ENCODE assay signal across 8 cellular contexts in genomic region chr1:156748670-156749428, GRCh38. TPM values are rescaled to one million over a fixed set of nuclear protein-coding genes. Genes with fewer than 3 reads are reported as not detected.
DNase-seq lines count a peak whose midpoint lies in the region; ATAC-seq lines count a peak whose summit lies in the region.

No MANE protein-coding gene starts in this region.

- H3K9me3 ChIP-seq in mesodermal cell (ENCODE audit: control insufficient read depth, low read length), result no peaks in the 10 kb centered on the region

- no peak for ATAC-seq in GM19328 (IDR thresholded peaks at IDR 0.05; ENCODE audit: unreplicated experiment)

- H3K4me1 ChIP-seq in mesodermal cell (ENCODE audit: control insufficient read depth, insufficient read depth, low read length, poor library complexity, severe bottlenecking) (peaks cover 38% of the 10 kb centered on the region), urinary bladder (ENCODE audit: insufficient read depth) (no peaks in the 10 kb centered on the region)

- no peaks in the 10 kb centered on the region for H3K27me3 Mint-ChIP-seq in activated CD4-positive, alpha-beta T cell treated with anti-CD3 and anti-CD28 coated beads, Interleukin-2, amount 10 ng/mL, durations not matched to agents 24 days and 14 days
- no peaks in the 10 kb centered on the region for H3K27me3 Mint-ChIP-seq in dendritic cell treated with granulocyte-macrophage colony-stimulating factor and Interleukin-4, amounts not matched to agents 40 ng/mL and 50 ng/mL, for 4 days

- peaks cover 36% of the 10 kb centered on the region for H3K36me3 ChIP-seq in mesodermal cell (ENCODE audit: control insufficient read depth, insufficient read depth, low read length)
- no peaks in the 10 kb centered on the region for H3K36me3 ChIP-seq in urinary bladder (ENCODE audit: insufficient read depth)

- H3K4me1 Mint-ChIP-seq in activated CD4-positive, alpha-beta T cell treated with anti-CD3 and anti-CD28 coated beads, Interleukin-2, amount 10 ng/mL, durations not matched to agents 24 days and 14 days, result peaks cover 43% of the 10 kb centered on the region
- peaks cover 72% of the 10 kb centered on the region for H3K4me1 Mint-ChIP-seq in dendritic cell treated with granulocyte-macrophage colony-stimulating factor and Interleukin-4, amounts not matched to agents 40 ng/mL and 50 ng/mL, for 4 days (ENCODE audit: low read depth)

- no peaks in the 10 kb centered on the region for H3K9me3 Mint-ChIP-seq in activated CD4-positive, alpha-beta T cell treated with anti-CD3 and anti-CD28 coated beads, Interleukin-2, amount 10 ng/mL, durations not matched to agents 24 days and 14 days
- H3K9me3 Mint-ChIP-seq in dendritic cell treated with granulocyte-macrophage colony-stimulating factor and Interleukin-4, amounts not matched to agents 40 ng/mL and 50 ng/mL, for 4 days, result no peaks in the 10 kb centered on the region

- peak overlapping the region; percentile 97 for H3K4me3 Mint-ChIP-seq in activated CD4-positive, alpha-beta T cell treated with anti-CD3 and anti-CD28 coated beads, Interleukin-2, amount 10 ng/mL, durations not matched to agents 24 days and 14 days
- H3K4me3 Mint-ChIP-seq in dendritic cell treated with granulocyte-macrophage colony-stimulating factor and Interleukin-4, amounts not matched to agents 40 ng/mL and 50 ng/mL, for 4 days, result peak overlapping the region; percentile 90

- peak; percentile 73 for DNase-seq in activated CD4-positive, alpha-beta T cell treated with anti-CD3 and anti-CD28 coated beads, Interleukin-2, amount 10 ng/mL, durations not matched to agents 24 days and 14 days
- no peak for DNase-seq in activated CD4-positive, alpha-beta T cell treated with anti-CD3 and anti-CD28 coated beads, Interleukin-2, amount 50 U/mL, for 1 hour
- DNase-seq in RKO (ENCODE audit: low spot score), result peak; percentile 55
- no peak for DNase-seq in NCI-H2029 treated with DMSO at 0.1 percent for 48 hours (lab: John Stamatoyannopoulos, UW)

- H3K4me3 ChIP-seq in mesodermal cell (ENCODE audit: extremely low read depth, insufficient read depth, low read length, poor library complexity, severe bottlenecking), result peak overlapping the region; percentile 95
- H3K4me3 ChIP-seq in urinary bladder (ENCODE audit: low read depth, low read length), result peak overlapping the region; percentile 92

- intact Hi-C loops in activated CD4-positive, alpha-beta T cell treated with anti-CD3 and anti-CD28 coated beads, Interleukin-2, amount 10 ng/mL, durations not matched to agents 24 days and 14 days (cut with micrococcal nuclease), result no loop called here
- intact Hi-C loops in dendritic cell treated with granulocyte-macrophage colony-stimulating factor and Interleukin-4, amounts not matched to agents 40 ng/mL and 50 ng/mL, for 4 days (cut with micrococcal nuclease), result no loop called here

- H3K27ac ChIP-seq in mesodermal cell (ENCODE audit: low read depth, low read length, severe bottlenecking), result peak overlapping the region; percentile 100
- peak overlapping the region; percentile 97 for H3K27ac ChIP-seq in urinary bladder (ENCODE audit: low read depth)

- peak overlapping the region; percentile 96 for H3K27ac Mint-ChIP-seq in activated CD4-positive, alpha-beta T cell treated with anti-CD3 and anti-CD28 coated beads, Interleukin-2, amount 10 ng/mL, durations not matched to agents 24 days and 14 days
- peak overlapping the region; percentile 92 for H3K27ac Mint-ChIP-seq in dendritic cell treated with granulocyte-macrophage colony-stimulating factor and Interleukin-4, amounts not matched to agents 40 ng/mL and 50 ng/mL, for 4 days

- H3K36me3 Mint-ChIP-seq in activated CD4-positive, alpha-beta T cell treated with anti-CD3 and anti-CD28 coated beads, Interleukin-2, amount 10 ng/mL, durations not matched to agents 24 days and 14 days (ENCODE audit: low read depth), result peaks cover 52% of the 10 kb centered on the region
- peaks cover 69% of the 10 kb centered on the region for H3K36me3 Mint-ChIP-seq in dendritic cell treated with granulocyte-macrophage colony-stimulating factor and Interleukin-4, amounts not matched to agents 40 ng/mL and 50 ng/mL, for 4 days (ENCODE audit: low read depth)

- 71 to 81% methylated on average over 7 of the region's 9 CpGs for WGBS in mesodermal cell (ENCODE audit: insufficient coverage in 2 of 2), 2 experiments
- WGBS in urinary bladder, result 7% methylated on average over 9 of the region's 9 CpGs

RNA-seq across cellular contexts. Expression of gene HDGF, which starts 2.6 kb away (rescaled TPM):
- total RNA-seq in activated CD4-positive, alpha-beta T cell treated with anti-CD3 and anti-CD28 coated beads, Interleukin-2, amount 10 ng/mL, durations not matched to agents 24 days and 14 days, result 360 and 367 TPM in 2 replicates
- polyA plus RNA-seq in mesodermal cell (2013, experiment 1 of 2), result 265 TPM
- 248 TPM for polyA plus RNA-seq in mesodermal cell (2013, experiment 2 of 2)
- 74.8 TPM for total RNA-seq in urinary bladder
- polyA plus RNA-seq in urinary bladder, result 113 TPM

RNA-seq across cellular contexts. Expression of gene MRPL24, which starts 8.0 kb away (rescaled TPM):
- 134 and 135 TPM in 2 replicates for total RNA-seq in activated CD4-positive, alpha-beta T cell treated with anti-CD3 and anti-CD28 coated beads, Interleukin-2, amount 10 ng/mL, durations not matched to agents 24 days and 14 days
- polyA plus RNA-seq in mesodermal cell (2013, experiment 1 of 2), result 42.2 TPM
- 38.4 TPM for polyA plus RNA-seq in mesodermal cell (2013, experiment 2 of 2)
- total RNA-seq in urinary bladder, result 25.8 TPM
- polyA plus RNA-seq in urinary bladder, result 115 TPM

RNA-seq across cellular contexts. Expression of gene PRCC, which starts 18.5 kb away (rescaled TPM):
- total RNA-seq in activated CD4-positive, alpha-beta T cell treated with anti-CD3 and anti-CD28 coated beads, Interleukin-2, amount 10 ng/mL, durations not matched to agents 24 days and 14 days, result 106 and 120 TPM in 2 replicates
- 88.8 TPM for polyA plus RNA-seq in mesodermal cell (2013, experiment 1 of 2)
- polyA plus RNA-seq in mesodermal cell (2013, experiment 2 of 2), result 79.1 TPM
- 17.7 TPM for total RNA-seq in urinary bladder
- 49.5 TPM for polyA plus RNA-seq in urinary bladder

RNA-seq across cellular contexts. Expression of gene ISG20L2, which starts 20.3 kb away (rescaled TPM):
- total RNA-seq in activated CD4-positive, alpha-beta T cell treated with anti-CD3 and anti-CD28 coated beads, Interleukin-2, amount 10 ng/mL, durations not matched to agents 24 days and 14 days, result 75.4 and 83.1 TPM in 2 replicates
- polyA plus RNA-seq in mesodermal cell (2013, experiment 1 of 2), result 31.7 TPM
- 24.1 TPM for polyA plus RNA-seq in mesodermal cell (2013, experiment 2 of 2)
- total RNA-seq in urinary bladder, result 12.5 TPM
- 22.8 TPM for polyA plus RNA-seq in urinary bladder

RNA-seq across cellular contexts. Expression of gene METTL25B, which starts 20.6 kb away (rescaled TPM):
- total RNA-seq in activated CD4-positive, alpha-beta T cell treated with anti-CD3 and anti-CD28 coated beads, Interleukin-2, amount 10 ng/mL, durations not matched to agents 24 days and 14 days, result 35.9 and 40.5 TPM in 2 replicates
- polyA plus RNA-seq in mesodermal cell (2013, experiment 1 of 2), result 31.7 TPM
- 24.9 TPM for polyA plus RNA-seq in mesodermal cell (2013, experiment 2 of 2)
- 11.4 TPM for total RNA-seq in urinary bladder
- polyA plus RNA-seq in urinary bladder, result 32.6 TPM

Comparison
In these comparisons a context has a peak if more than half of its experiments do, and no peak if none do; other contexts are left out.
1. DNase-seq: peak in activated CD4-positive, alpha-beta T cell treated with anti-CD3 and anti-CD28 coated beads, Interleukin-2, amount 10 ng/mL, durations not matched to agents 24 days and 14 days (single experiment) and RKO (single experiment); none in activated CD4-positive, alpha-beta T cell treated with anti-CD3 and anti-CD28 coated beads, Interleukin-2, amount 50 U/mL, for 1 hour (single experiment) and NCI-H2029 treated with DMSO at 0.1 percent for 48 hours (single experiment).